ENCODE assay signal across 8 cellular contexts in genomic region chr21:44869860-44870747, GRCh38. TPM values are rescaled to one million over a fixed set of nuclear protein-coding genes. Genes with fewer than 3 reads are reported as not detected.
DNase-seq lines count a peak whose midpoint lies in the region; ATAC-seq and TF ChIP-seq lines count a peak whose summit lies in the region.

No MANE protein-coding gene starts in this region.

- peaks cover 51 to 82% (median 75%) of the 10 kb centered on the region in 4 donors for H3K4me1 ChIP-seq in transverse colon

- POLR2A ChIA-PET in AG04450 (lab: Yijun Ruan, JAX), result interaction anchor here (0.6 kb wide), 1 partner anchor 59 kb away, joined by 3 read pairs; no protein-coding TSS in a partner anchor

- H3K9me3 Mint-ChIP-seq in brain, result peaks cover 0 to 3% (median 0%) of the 10 kb centered on the region in 5 experiments

- TF ChIP-seq CTCF in AG04450 (IDR thresholded peaks at IDR 0.05; ENCODE audit: low read depth, low read length) (no peak), brain (conservative IDR thresholded peaks at IDR 0.05) (no peak), transverse colon (IDR thresholded peaks at IDR 0.05) (no peak)

- in situ Hi-C loops in transverse colon (cut with MboI; ENCODE audit: low pct_ligation_motif_present in 1 of 4, low pct_unique_long_range_greater_than_20kb in 1 of 4, low sequenced_read_pairs in 3 of 4), result loop anchor here in 1 of 4 donors (10.0 kb wide), 1 partner anchor 1025 kb away; no protein-coding TSS in a partner anchor

- peaks cover 81% of the 10 kb centered on the region for H3K4me1 Mint-ChIP-seq in brain

- H3K9me3 ChIP-seq in AG04450 (ENCODE audit: control insufficient read depth, insufficient read depth, low read length) (no peaks in the 10 kb centered on the region; the same call in 1 of the 2 replicates), transverse colon (no peaks in the 10 kb centered on the region)

- peaks cover 18% of the 10 kb centered on the region for H3K36me3 Mint-ChIP-seq in brain

- peak overlapping the region; percentile 75 to 98 (median 97) for H3K4me3 Mint-ChIP-seq in brain

- no peak for TF ChIP-seq EP300 in transverse colon (IDR thresholded peaks at IDR 0.05; ENCODE audit: low read depth)

- TF ChIP-seq POLR2A in transverse colon (IDR thresholded peaks at IDR 0.05), result peak; percentile 22

- H3K27ac ChIP-seq in AG04450 (ENCODE audit: low read depth, low read length) (peak overlapping the region; percentile 88), transverse colon (peak overlapping the region; percentile 90 to 99 (median 96))

- H3K27ac Mint-ChIP-seq in brain, result peak overlapping the region; percentile 36 to 97 (median 68)

- intact Hi-C loops in transverse colon (cut with DNase I; ENCODE audit: low total_unique reads), result loop anchor here (10.0 kb wide), 1 partner anchor 55 kb away; the partner anchor contains the start of gene SUMO3

- DNase-seq in AG04450 (ENCODE audit: low read depth, low spot score) (peak; percentile 84), HuH-7.5 (ENCODE audit: low spot score) (peak; percentile 39), kidney tubule cell (ENCODE audit: low spot score) (peak; percentile 95), transverse colon (peak; percentile 55), COR-L47 (lab: John Stamatoyannopoulos, UW) (no peak)

- ATAC-seq in HG03097 (IDR thresholded peaks at IDR 0.05; ENCODE audit: low FRiP score, unreplicated experiment), result no peak
- ATAC-seq in HG02623 (IDR thresholded peaks at IDR 0.05; ENCODE audit: unreplicated experiment), result no peak

- H3K4me3 ChIP-seq in AG04450 (ENCODE audit: low read depth, low read length) (peak overlapping the region; percentile 46), transverse colon (no peak overlapping the region)

- CTCF ChIA-PET in AG04450 (lab: Charles Lee), result no interaction called here

- 66 to 72% methylated on average over 10 to 17 of the region's 17 CpGs for WGBS in transverse colon (ENCODE audit: low coverage in 1 of 2), 2 donors

- H3K27me3 ChIP-seq in AG04450 (ENCODE audit: control insufficient read depth, insufficient read depth, low read length) (no peaks in the 10 kb centered on the region), transverse colon (no peaks in the 10 kb centered on the region)

- no peaks in the 10 kb centered on the region for H3K36me3 ChIP-seq in transverse colon

- peaks cover 13% of the 10 kb centered on the region for H3K27me3 Mint-ChIP-seq in brain

RNA-seq across cellular contexts. Expression of gene PTTG1IP, which starts 3.4 kb away (rescaled TPM):
- polyA plus RNA-seq in AG04450 (2011; rRNA removed) (240 and 249 TPM in 2 replicates), brain (ENCODE audit: insufficient read depth, low read depth, low replicate concordance) (335 TPM)
- 134 and 137 TPM in 2 replicates for polyA minus RNA-seq in AG04450 (2011; rRNA and poly(A)+ RNA removed)
- total RNA-seq in transverse colon, result 100 to 1,000 TPM; 157 to 552 (median 288) TPM

RNA-seq across cellular contexts. Expression of gene ITGB2, which starts 50.6 kb away (rescaled TPM):
- polyA plus RNA-seq in AG04450 (2011; rRNA removed) (0.04 TPM in 1 of 2 replicates, not detected in the other), brain (ENCODE audit: insufficient read depth, low read depth, low replicate concordance) (11.3 TPM)
- not detected in 2 replicates for polyA minus RNA-seq in AG04450 (2011; rRNA and poly(A)+ RNA removed)
- total RNA-seq in transverse colon, result 10 to 100 TPM; 14.2 to 32.4 (median 24.9) TPM

RNA-seq across cellular contexts. Expression of gene SUMO3, which starts 52.2 kb away (rescaled TPM):
- polyA plus RNA-seq in AG04450 (2011; rRNA removed), result 113 and 134 TPM in 2 replicates
- 75.0 and 75.8 TPM in 2 replicates for polyA minus RNA-seq in AG04450 (2011; rRNA and poly(A)+ RNA removed)
- 149 TPM for polyA plus RNA-seq in brain (ENCODE audit: insufficient read depth, low read depth, low replicate concordance)
- 10 to 100 TPM; 18.3 to 56.7 (median 38.1) TPM for total RNA-seq in transverse colon

Comparison
In these comparisons a context has a peak if more than half of its experiments do, and no peak if none do; other contexts are left out.
1. RNA of gene ITGB2, which starts 50.6 kb away (polyA plus RNA-seq): 11.3 TPM in brain (single experiment); 0.04 TPM in AG04450; every median in the first group is over 10 times any median in the second.